In the genomic region with DNA sequence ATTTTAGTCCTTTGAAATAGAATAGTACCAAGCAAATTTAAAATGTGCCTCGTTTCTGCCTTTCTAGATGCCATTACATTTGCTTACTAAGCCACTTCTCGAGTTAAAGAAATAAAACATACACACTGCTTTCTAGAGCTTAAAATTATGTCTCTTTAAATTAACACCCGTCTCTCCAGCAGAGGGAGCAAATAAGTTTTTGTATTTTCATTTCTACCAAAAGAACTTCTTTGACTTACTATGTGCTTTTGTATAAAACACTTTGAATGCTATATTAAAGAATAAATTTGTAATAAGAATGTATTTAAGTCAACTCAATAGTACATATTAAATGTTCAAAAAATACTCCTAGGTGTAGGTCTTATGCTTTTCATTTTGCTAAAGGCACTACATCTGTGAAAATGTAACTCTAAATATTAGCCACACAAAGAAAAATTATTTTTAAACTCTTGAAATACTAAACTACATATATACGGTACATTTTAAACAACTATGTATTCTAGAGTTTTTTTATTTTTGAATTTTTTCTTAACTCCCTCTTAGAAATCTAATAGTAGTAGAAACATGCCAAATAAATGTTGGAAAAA, we compare ENCODE assay signal across 9 cellular contexts.
DNase-seq lines count a peak whose midpoint lies in the region; ATAC-seq, FAIRE-seq and TF ChIP-seq lines count a peak whose summit lies in the region.
"Had no signal": no experiment of that assay in that cellular context is flagged by ENCODE, and none has a peak within 500 bp of the region (broad histone marks: within the 10 kb centered on the region; RNA-seq: fewer than 3 reads in every experiment).

No MANE protein-coding gene starts in this region.

- TF ChIP-seq RAD21 in liver (IDR thresholded peaks at IDR 0.05) (peak; percentile 7 to 9), HepG2 (CRISPR knock-in tag; IDR thresholded peaks at IDR 0.05) (no peak)

- no peaks in the 10 kb centered on the region for H3K9me3 ChIP-seq in liver (ENCODE audit: control insufficient read depth in 4 of 4, low read length in 3 of 4)
- H3K9me3 ChIP-seq in HepG2 (ENCODE audit: low read length), result no peaks in the 10 kb centered on the region
- H3K9me3 ChIP-seq in Panc1 (ENCODE audit: control insufficient read depth, insufficient read depth, low read depth, low read length), result no peaks in the 10 kb centered on the region

- H3K9ac ChIP-seq in liver (ENCODE audit: low read depth in 1 of 2, low read length in 2 of 2) (no peak overlapping the region), HepG2 (ENCODE audit: insufficient read depth, low read depth, low read length) (no peak overlapping the region)

- H3K4me3 ChIP-seq in liver (ENCODE audit: low read depth in 1 of 3, low read length in 3 of 3), result no peak overlapping the region
- H3K4me3 ChIP-seq in HepG2 (replicated peaks in 1 of 3; ENCODE audit: insufficient read depth in 1 of 3, low read depth in 2 of 3, low read length in 3 of 3), result no peak overlapping the region
- no peak overlapping the region for H3K4me3 ChIP-seq in Panc1 (ENCODE audit: low read depth in 2 of 2, low read length in 2 of 2)
- no peak overlapping the region for H3K4me3 ChIP-seq in fibroblast of mammary gland (ENCODE audit: control insufficient read depth, low read depth, low read length)
- H3K4me3 ChIP-seq: skin epidermis had no signal

- no peaks in the 10 kb centered on the region for H3K79me2 ChIP-seq in HepG2 (ENCODE audit: insufficient read depth, low read length)

- in situ Hi-C loops in HepG2 (cut with HindIII; ENCODE audit: extremely low pct_ligation_motif_present, low pct_unique_long_range_greater_than_20kb), result no loop called here
- in situ Hi-C loops in Panc1 (cut with HindIII; ENCODE audit: low pct_unique_long_range_greater_than_20kb, low sequenced_read_pairs), result no loop called here

- TF ChIP-seq POLR2A in HepG2 (IDR thresholded peaks at IDR 0.05; ENCODE audit: insufficient read depth in 1 of 2, low read depth in 2 of 2, low read length in 2 of 2), result no peak

- DNase-seq in HepG2 (ENCODE audit: low spot score) (no peak), Panc1 (ENCODE audit: low read depth, low spot score) (no peak), fibroblast of mammary gland (ENCODE audit: low read depth) (no peak), activated gamma-delta T cell treated with Interleukin-2 at 50 U/mL for 16 hours (no peak), cerebellum (ENCODE audit: low spot score) (no peak), hippocampal formation (lab: John Stamatoyannopoulos, UW) (no peak)

- H3K27ac ChIP-seq in liver (ENCODE audit: low read depth in 1 of 2, low read length in 2 of 2), result no peak overlapping the region
- H3K27ac ChIP-seq in HepG2 (ENCODE audit: extremely low read length, insufficient read depth, low read length), result no peak overlapping the region
- no peak overlapping the region for H3K27ac ChIP-seq in Panc1 (ENCODE audit: low read length)
- H3K27ac ChIP-seq: skin epidermis had no signal

- CTCF ChIA-PET in HepG2 (lab: Yijun Ruan, JAX; ENCODE audit: low intra/inter-chr PET ratio, low total read pairs), result interaction anchor here (1.3 kb wide), 1 partner anchor 107 kb away, joined by 5 read pairs; no protein-coding TSS in a partner anchor
- CTCF ChIA-PET in Panc1 (lab: Charles Lee), result interaction anchor here (0.6 to 1.0 kb wide), 3 partner anchors 105 to 169 kb away, joined by 3 read pairs; no protein-coding TSS in a partner anchor

- intact Hi-C loops in HepG2 (cut with micrococcal nuclease; ENCODE audit: unreplicated experiment), result no loop called here
- intact Hi-C loops in Panc1 (cut with micrococcal nuclease; ENCODE audit: unreplicated experiment), result no loop called here

- no peaks in the 10 kb centered on the region for H3K27me3 ChIP-seq in liver (ENCODE audit: control insufficient read depth in 4 of 4, insufficient read depth in 4 of 4, low read length in 3 of 4)
- H3K27me3 ChIP-seq in HepG2 (ENCODE audit: control insufficient read depth in 1 of 2, insufficient read depth in 2 of 2, low read length in 2 of 2), result no peaks in the 10 kb centered on the region
- H3K27me3 ChIP-seq in Panc1 (ENCODE audit: control insufficient read depth, insufficient read depth, low read length), result no peaks in the 10 kb centered on the region

- no peaks in the 10 kb centered on the region for H3K4me1 ChIP-seq in liver (ENCODE audit: control insufficient read depth in 4 of 4, insufficient read depth in 4 of 4, low read length in 3 of 4)
- no peaks in the 10 kb centered on the region for H3K4me1 ChIP-seq in HepG2 (ENCODE audit: insufficient read depth, low read length)
- H3K4me1 ChIP-seq in Panc1 (ENCODE audit: control insufficient read depth, insufficient read depth, low read length), result no peaks in the 10 kb centered on the region

- H3K36me3 ChIP-seq in liver (ENCODE audit: control insufficient read depth in 4 of 4, insufficient read depth in 3 of 4, low read depth in 1 of 4, low read length in 3 of 4), result no peaks in the 10 kb centered on the region
- no peaks in the 10 kb centered on the region for H3K36me3 ChIP-seq in HepG2 (replicated peaks in 1 of 2; ENCODE audit: control insufficient read depth in 1 of 2, insufficient read depth in 2 of 2, low read length in 2 of 2)
- no peaks in the 10 kb centered on the region for H3K36me3 ChIP-seq in Panc1 (ENCODE audit: control insufficient read depth, insufficient read depth, low read length)

- H2AFZ ChIP-seq in HepG2 (ENCODE audit: low read length), result no peak overlapping the region

- no TSS peak for BruUV-seq in HepG2 (replicated peaks; lab: Mats Ljungman, UMichigan)
- BruUV-seq in Panc1 (replicated peaks; lab: Mats Ljungman, UMichigan), result no TSS peak

- H4K20me1 ChIP-seq in HepG2 (ENCODE audit: insufficient read depth, low read length), result no peaks in the 10 kb centered on the region

- no peak for FAIRE-seq in HepG2 (lab: Jason Lieb, UNC)

- TF ChIP-seq CTCF in liver (IDR thresholded peaks at IDR 0.05; ENCODE audit: low read depth, low read length, missing input control), result no peak
- no peak for TF ChIP-seq CTCF in HepG2 (CRISPR knock-in tag; IDR thresholded peaks at IDR 0.05)
- peak; percentile 45; the same call in 1 of the 2 replicates for TF ChIP-seq CTCF in Panc1 (IDR thresholded peaks at IDR 0.05)
- peak; percentile 20 for TF ChIP-seq CTCF in fibroblast of mammary gland (conservative IDR thresholded peaks at IDR 0.05; ENCODE audit: control insufficient read depth, insufficient read depth, low read depth, low read length)

- TF ChIP-seq EP300 in HepG2 (IDR thresholded peaks at IDR 0.05; ENCODE audit: low read depth in 2 of 2, low read length in 2 of 2) (no peak), HepG2 (CRISPR knock-in tag; IDR thresholded peaks at IDR 0.05; ENCODE audit: borderline replicate concordance) (no peak)

- ATAC-seq in HepG2 (no peak), Panc1 (no peak), HG03378 (IDR thresholded peaks at IDR 0.05; ENCODE audit: unreplicated experiment) (no peak)

- POLR2A ChIA-PET in HepG2 (lab: Yijun Ruan, JAX), result no interaction called here
- POLR2A ChIA-PET in Panc1 (lab: Charles Lee), result no interaction called here

- no peak overlapping the region for H3K4me2 ChIP-seq in HepG2 (ENCODE audit: low read depth, low read length)

- WGBS in liver, result 24% methylated on average over 4 of the region's 4 CpGs
- WGBS in HepG2 (ENCODE audit: low lambda C conversion rate), result 1% methylated on average over 4 of the region's 4 CpGs

TF ChIP-seq in liver, 16 proteins besides CTCF, POLR2A, EP300 and RAD21 (continues in another document):
- TF ChIP-seq, protein P1, sequence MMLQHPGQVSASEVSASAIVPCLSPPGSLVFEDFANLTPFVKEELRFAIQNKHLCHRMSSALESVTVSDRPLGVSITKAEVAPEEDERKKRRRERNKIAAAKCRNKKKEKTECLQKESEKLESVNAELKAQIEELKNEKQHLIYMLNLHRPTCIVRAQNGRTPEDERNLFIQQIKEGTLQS (IDR thresholded peaks at IDR 0.05), result no peak
- no peak for TF ChIP-seq ZBTB33 (IDR thresholded peaks at IDR 0.05)
- no peak for TF ChIP-seq GABPA (IDR thresholded peaks at IDR 0.05 in 1 of 2, conservative IDR thresholded peaks at IDR 0.05 in 1 of 2)
- no peak for TF ChIP-seq TAF1 (conservative IDR thresholded peaks at IDR 0.05)
- TF ChIP-seq FOXA2 (IDR thresholded peaks at IDR 0.05), result no peak

TF ChIP-seq in HepG2, 621 proteins besides CTCF, POLR2A, EP300 and RAD21:
- TF ChIP-seq ATF7 (IDR thresholded peaks at IDR 0.05), result no peak
- no peak for TF ChIP-seq ATF7 (CRISPR knock-in tag; IDR thresholded peaks at IDR 0.05)
- TF ChIP-seq, protein P2, sequence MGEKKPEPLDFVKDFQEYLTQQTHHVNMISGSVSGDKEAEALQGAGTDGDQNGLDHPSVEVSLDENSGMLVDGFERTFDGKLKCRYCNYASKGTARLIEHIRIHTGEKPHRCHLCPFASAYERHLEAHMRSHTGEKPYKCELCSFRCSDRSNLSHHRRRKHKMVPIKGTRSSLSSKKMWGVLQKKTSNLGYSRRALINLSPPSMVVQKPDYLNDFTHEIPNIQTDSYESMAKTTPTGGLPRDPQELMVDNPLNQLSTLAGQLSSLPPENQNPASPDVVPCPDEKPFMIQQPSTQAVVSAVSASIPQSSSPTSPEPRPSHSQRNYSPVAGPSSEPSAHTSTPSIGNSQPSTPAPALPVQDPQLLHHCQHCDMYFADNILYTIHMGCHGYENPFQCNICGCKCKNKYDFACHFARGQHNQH (CRISPR knock-in tag; IDR thresholded peaks at IDR 0.05), result no peak
- TF ChIP-seq ZFAT (CRISPR knock-in tag; conservative IDR thresholded peaks at IDR 0.05), result no peak
- no peak for TF ChIP-seq ZNF33A (CRISPR knock-in tag; IDR thresholded peaks at IDR 0.05; ENCODE audit: borderline replicate concordance)
- no peak for TF ChIP-seq CHD2 (IDR thresholded peaks at IDR 0.05; ENCODE audit: low read depth, low read length)
- TF ChIP-seq ZMYM2 (CRISPR knock-in tag; IDR thresholded peaks at IDR 0.05), result no peak

Comparison
In these comparisons a context has a peak if more than half of its experiments do, and no peak if none do; other contexts are left out.
1. CTCF ChIP-seq: peak in Panc1 (single experiment) and fibroblast of mammary gland (single experiment); none in liver (single experiment) and HepG2 (single experiment).